9 cellular contexts compared by ENCODE assay signal in the genomic region with DNA sequence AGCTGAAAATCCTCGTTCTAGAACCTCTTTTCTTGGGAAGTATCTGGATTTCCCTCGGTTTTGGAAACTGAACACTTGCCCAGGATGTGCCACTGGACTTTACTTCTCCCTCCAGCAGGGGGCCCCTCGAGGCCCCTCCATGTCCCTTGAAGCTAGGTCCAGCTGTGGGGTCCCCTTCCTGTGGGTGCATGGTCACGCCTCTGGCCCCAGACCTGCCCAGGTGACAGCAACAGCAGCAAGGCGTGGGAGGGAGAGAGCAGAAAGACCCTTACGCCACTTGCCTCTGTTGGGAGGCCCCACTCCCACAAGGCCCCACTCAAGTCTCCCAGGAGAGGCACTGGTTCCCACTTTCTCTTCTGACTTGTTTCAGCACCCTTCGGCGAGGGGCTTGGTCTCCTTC. TPM values are rescaled to one million over a fixed set of nuclear protein-coding genes. Genes with fewer than 3 reads are reported as not detected.
DNase-seq lines count a peak whose midpoint lies in the region; ATAC-seq, FAIRE-seq and TF ChIP-seq lines count a peak whose summit lies in the region.
"Had no signal": no experiment of that assay in that cellular context is flagged by ENCODE, and none has a peak within 500 bp of the region (broad histone marks: within the 10 kb centered on the region; RNA-seq: fewer than 3 reads in every experiment).

No MANE protein-coding gene starts in this region.

- TF ChIP-seq CTCF in A673 (conservative IDR thresholded peaks at IDR 0.05; ENCODE audit: low read depth, low read length) (peak; percentile 75), GM12865 (IDR thresholded peaks at IDR 0.05; ENCODE audit: insufficient read depth, low read depth, low read length, missing control alignments) (peak; percentile 61), kidney (IDR thresholded peaks at IDR 0.05; ENCODE audit: borderline replicate concordance, extremely low read depth, insufficient read depth) (peak; percentile 22)

- H3K27me3 Mint-ChIP-seq in activated naive CD8-positive, alpha-beta T cell treated with anti-CD3 and anti-CD28 coated beads, Interleukin-2, amount 50 U/mL, for 24 hours, result peaks cover 8% of the 10 kb centered on the region

- peak; percentile 28 for DNase-seq in A673 (ENCODE audit: low spot score)
- peak; percentile 26 for DNase-seq in GM12865 (ENCODE audit: low read depth)
- DNase-seq in UCSD-AML1 (lab: John Stamatoyannopoulos, UW; ENCODE audit: unreplicated experiment), result peak; percentile 41
- no peak for DNase-seq in kidney
- DNase-seq in SKM-1 (lab: John Stamatoyannopoulos, UW; ENCODE audit: unreplicated experiment), result no peak
- no peak for DNase-seq in OCI-M2 (lab: John Stamatoyannopoulos, UW; ENCODE audit: unreplicated experiment)
- DNase-seq in NCI-H2227 treated with DMSO at 0.1 percent for 48 hours (lab: John Stamatoyannopoulos, UW), result no peak
- DNase-seq in activated naive CD8-positive, alpha-beta T cell treated with anti-CD3 and anti-CD28 coated beads, Interleukin-2, amount 50 U/mL, for 24 hours, result no peak

- H3K9ac ChIP-seq in kidney (ENCODE audit: low read length in 2 of 2), result no peak overlapping the region

- no peaks in the 10 kb centered on the region for H3K36me3 ChIP-seq in A673 (ENCODE audit: insufficient read depth, low read length, poor library complexity, severe bottlenecking)
- H3K36me3 ChIP-seq in kidney (ENCODE audit: control insufficient read depth in 1 of 2, insufficient read depth in 2 of 2, low read length in 2 of 2), result no peaks in the 10 kb centered on the region

- H3K4me1 ChIP-seq in A673 (ENCODE audit: insufficient read depth, low read length, poor library complexity, severe bottlenecking) (peaks cover 19% of the 10 kb centered on the region), kidney (ENCODE audit: control insufficient read depth in 1 of 2, insufficient read depth in 1 of 2, low read depth in 1 of 2, low read length in 2 of 2) (peaks cover under 1 to 28% of the 10 kb centered on the region in 2 donors)

- no peaks in the 10 kb centered on the region for H3K27me3 ChIP-seq in A673 (replicated peaks; ENCODE audit: insufficient read depth, low read depth, low read length, poor library complexity)

- no peak overlapping the region for H3K27ac Mint-ChIP-seq in activated naive CD8-positive, alpha-beta T cell treated with anti-CD3 and anti-CD28 coated beads, Interleukin-2, amount 50 U/mL, for 24 hours
- H3K27ac Mint-ChIP-seq: IgD-negative memory B cell had no signal

- no peak for FAIRE-seq in kidney (lab: Jason Lieb, UNC)

- H3K27ac ChIP-seq in A673 (ENCODE audit: low read depth, low read length, poor library complexity, severe bottlenecking), result no peak overlapping the region
- no peak overlapping the region for H3K27ac ChIP-seq in kidney (ENCODE audit: low read depth in 2 of 2, low read length in 2 of 2)

- intact Hi-C loops in A673 (cut with micrococcal nuclease; ENCODE audit: unreplicated experiment), result no loop called here
- intact Hi-C loops in kidney (cut with DNase I), result no loop called here

- no peak overlapping the region for H3K4me3 ChIP-seq in A673 (ENCODE audit: low read depth, low read length, poor library complexity, severe bottlenecking)
- no peak overlapping the region for H3K4me3 ChIP-seq in GM12865 (ENCODE audit: low read depth, low read length)
- H3K4me3 ChIP-seq in kidney (ENCODE audit: low read length in 2 of 2), result no peak overlapping the region

- no peak for ATAC-seq in activated naive CD8-positive, alpha-beta T cell treated with anti-CD3 and anti-CD28 coated beads, Interleukin-2, amount 50 U/mL, for 24 hours

- no TSS peak for BruUV-seq in A673 (replicated peaks; lab: Mats Ljungman, UMichigan)

- CTCF ChIA-PET in A673 (lab: Charles Lee), result no interaction called here

- H3K9me3 ChIP-seq in A673 (ENCODE audit: low read depth, low read length, poor library complexity, severe bottlenecking) (no peaks in the 10 kb centered on the region), kidney (ENCODE audit: control insufficient read depth in 1 of 2, low read length in 2 of 2) (no peaks in the 10 kb centered on the region)

- no peak overlapping the region for H3K4me3 Mint-ChIP-seq in activated naive CD8-positive, alpha-beta T cell treated with anti-CD3 and anti-CD28 coated beads, Interleukin-2, amount 50 U/mL, for 24 hours

- H3K4me1 Mint-ChIP-seq in activated naive CD8-positive, alpha-beta T cell treated with anti-CD3 and anti-CD28 coated beads, Interleukin-2, amount 50 U/mL, for 24 hours, result peaks cover 14% of the 10 kb centered on the region

- H3K9me3 Mint-ChIP-seq in activated naive CD8-positive, alpha-beta T cell treated with anti-CD3 and anti-CD28 coated beads, Interleukin-2, amount 50 U/mL, for 24 hours, result no peaks in the 10 kb centered on the region
- H3K9me3 Mint-ChIP-seq: IgD-negative memory B cell had no signal

- no peaks in the 10 kb centered on the region for H3K36me3 Mint-ChIP-seq in activated naive CD8-positive, alpha-beta T cell treated with anti-CD3 and anti-CD28 coated beads, Interleukin-2, amount 50 U/mL, for 24 hours (ENCODE audit: low read depth)
- H3K36me3 Mint-ChIP-seq: IgD-negative memory B cell had no signal

- POLR2A ChIA-PET in A673 (lab: Charles Lee; ENCODE audit: low non-redundant PET), result interaction anchor here (0.7 kb wide), 1 partner anchor 27 kb away, joined by 5 read pairs; no protein-coding TSS in a partner anchor

RNA-seq across cellular contexts. Expression of gene SLC25A29, which starts 3.1 kb away (rescaled TPM):
- 49.3 and 70.1 TPM in 2 replicates for total RNA-seq in A673 (2021)
- 152 TPM for total RNA-seq in kidney
- polyA plus RNA-seq in kidney (ENCODE audit: insufficient read depth, low read depth, low replicate concordance), result 88.5 TPM

RNA-seq across cellular contexts. Expression of gene SLC25A47, which starts 20.0 kb away (rescaled TPM):
- not detected in 2 replicates for total RNA-seq in A673 (2021)
- not detected for total RNA-seq in kidney
- polyA plus RNA-seq in kidney (ENCODE audit: insufficient read depth, low read depth, low replicate concordance), result 1.0 TPM
- polyA plus RNA-seq: IgD-negative memory B cell had no signal

Comparison
In these comparisons a context has a peak if more than half of its experiments do, and no peak if none do; other contexts are left out.
1. DNase-seq: peak in A673 (single experiment), GM12865 (single experiment) and UCSD-AML1 (single experiment); none in kidney (single experiment), SKM-1 (single experiment), OCI-M2 (single experiment), NCI-H2227 treated with DMSO at 0.1 percent for 48 hours (single experiment) and activated naive CD8-positive, alpha-beta T cell treated with anti-CD3 and anti-CD28 coated beads, Interleukin-2, amount 50 U/mL, for 24 hours (single experiment).
2. CTCF ChIP-seq: peak in every context shown above with its lines; median percentile 75 in A673; 61 in GM12865; 22 in kidney.